ENCODE assay signal across 17 cellular contexts in genomic region chr3:111749171-111750170, GRCh38.
DNase-seq lines count a peak whose midpoint lies in the region; TF ChIP-seq lines count a peak whose summit lies in the region.
"Had no signal": no experiment of that assay in that cellular context is flagged by ENCODE, and none has a peak within 500 bp of the region (broad histone marks: within the 10 kb centered on the region; RNA-seq: fewer than 3 reads in every experiment).

No MANE protein-coding gene starts in this region.

- no peak for TF ChIP-seq POLR2A in esophagus muscularis mucosa (IDR thresholded peaks at IDR 0.05; ENCODE audit: low read depth)

- H3K9me3 ChIP-seq in esophagus muscularis mucosa = peaks cover 0 to 6% (median 0%) of the 10 kb centered on the region in 4 donors
- no peaks in the 10 kb centered on the region for H3K9me3 ChIP-seq in smooth muscle cell (replicated peaks; ENCODE audit: low read depth)
- H3K9me3 ChIP-seq in WERI-Rb-1 (ENCODE audit: severe bottlenecking) = peaks cover 5% of the 10 kb centered on the region
- H3K9me3 ChIP-seq: lower lobe of right lung, right lobe of liver had no signal

- H3K4me1 ChIP-seq in esophagus muscularis mucosa (peaks cover 0 to 26% (median 21%) of the 10 kb centered on the region in 4 donors), smooth muscle cell (ENCODE audit: low read depth) (peaks cover 20% of the 10 kb centered on the region)
- H3K4me1 ChIP-seq: lower lobe of right lung had no signal

- no peak for TF ChIP-seq EP300 in esophagus muscularis mucosa (IDR thresholded peaks at IDR 0.05)

- WGBS in esophagus muscularis mucosa = 28% methylated on average over 5 of the region's 5 CpGs
- 52% methylated on average over 5 of the region's 5 CpGs for WGBS in smooth muscle cell (ENCODE audit: low lambda C conversion rate)

- no peaks in the 10 kb centered on the region for H3F3A ChIP-seq in smooth muscle cell (ENCODE audit: low read depth)

- H3K4me3 ChIP-seq in esophagus muscularis mucosa (no peak overlapping the region), smooth muscle cell (no peak overlapping the region), WERI-Rb-1 (ENCODE audit: low read depth, low read length) (no peak overlapping the region)
- H3K4me3 ChIP-seq: lower lobe of right lung, neural progenitor cell, right lobe of liver, stomach had no signal

- no peaks in the 10 kb centered on the region for H3K27me3 ChIP-seq in esophagus muscularis mucosa
- no peaks in the 10 kb centered on the region for H3K27me3 ChIP-seq in smooth muscle cell (ENCODE audit: low read depth)
- H3K27me3 ChIP-seq in WERI-Rb-1 (ENCODE audit: insufficient read depth, low read depth, severe bottlenecking) = no peaks in the 10 kb centered on the region
- H3K27me3 ChIP-seq: neural progenitor cell, right lobe of liver, stomach had no signal

- no peak overlapping the region for H3K9ac ChIP-seq in smooth muscle cell (ENCODE audit: low read depth)
- H3K9ac ChIP-seq: KMS-11, neural progenitor cell had no signal

- H3K27ac ChIP-seq in esophagus muscularis mucosa (replicated peaks in 1 of 4) = peak overlapping the region in 3 of 4 donors; percentile 3 to 34 (median 5)
- peak overlapping the region; percentile 16 for H3K27ac ChIP-seq in smooth muscle cell (ENCODE audit: low read depth)
- no peak overlapping the region for H3K27ac ChIP-seq in WERI-Rb-1
- H3K27ac ChIP-seq: KMS-11, lower lobe of right lung, neural progenitor cell, right lobe of liver had no signal

- no peaks in the 10 kb centered on the region for H3K36me3 ChIP-seq in esophagus muscularis mucosa
- no peaks in the 10 kb centered on the region for H3K36me3 ChIP-seq in smooth muscle cell (ENCODE audit: low read depth)
- H3K36me3 ChIP-seq in WERI-Rb-1 = no peaks in the 10 kb centered on the region
- H3K36me3 ChIP-seq: lower lobe of right lung, neural progenitor cell, right lobe of liver, stomach had no signal

- TF ChIP-seq CTCF in esophagus muscularis mucosa (IDR thresholded peaks at IDR 0.05) (no peak), smooth muscle cell (IDR thresholded peaks at IDR 0.05; ENCODE audit: borderline replicate concordance, insufficient read depth, poor library complexity, severe bottlenecking) (no peak), WERI-Rb-1 (IDR thresholded peaks at IDR 0.05; ENCODE audit: low read depth, low read length) (no peak)

- intact Hi-C loops in esophagus muscularis mucosa (cut with DNase I) = no loop called here

- peak overlapping the region; percentile 67 for H2AFZ ChIP-seq in smooth muscle cell (ENCODE audit: low read depth)
- H2AFZ ChIP-seq: neural progenitor cell had no signal

- peak overlapping the region; percentile 46 for H3K4me2 ChIP-seq in smooth muscle cell
- H3K4me2 ChIP-seq: KMS-11, neural progenitor cell had no signal

- no peaks in the 10 kb centered on the region for H3K79me2 ChIP-seq in smooth muscle cell (ENCODE audit: low read depth)

- DNase-seq in NCI-H2107 treated with DMSO at 0.1 percent for 48 hours (lab: John Stamatoyannopoulos, UW; ENCODE audit: unreplicated experiment) = peak; percentile 76
- DNase-seq in NCI-H2107 (lab: John Stamatoyannopoulos, UW) = no peak
- peak; percentile 93 for DNase-seq in NCI-H524 treated with DMSO at 0.1 percent for 48 hours (lab: John Stamatoyannopoulos, UW)
- DNase-seq in esophagus muscularis mucosa (ENCODE audit: extremely low spot score) = no peak
- DNase-seq in smooth muscle cell (lab: John Stamatoyannopoulos, UW; ENCODE audit: unreplicated experiment) = no peak
- no peak for DNase-seq in dermis blood vessel endothelial cell
- DNase-seq in NCI-H1694 treated with DMSO at 0.1 percent for 48 hours (lab: John Stamatoyannopoulos, UW) = no peak
- DNase-seq in WERI-Rb-1 = no peak
- DNase-seq: 8988T; activated CD4-positive, alpha-beta T cell treated with anti-CD3 and anti-CD28 coated beads for 36 hours; CD8-positive, alpha-beta memory T cell; lower lobe of right lung; NCI-H446; right lobe of liver; stomach had no signal

- no peaks in the 10 kb centered on the region for H4K20me1 ChIP-seq in smooth muscle cell (ENCODE audit: low read depth)

Comparison
In these comparisons a context has a peak if more than half of its experiments do, and no peak if none do; other contexts are left out.
1. DNase-seq: peak in NCI-H2107 treated with DMSO at 0.1 percent for 48 hours (single experiment) and NCI-H524 treated with DMSO at 0.1 percent for 48 hours (single experiment); none in NCI-H2107 (single experiment), esophagus muscularis mucosa (single experiment), smooth muscle cell (single experiment), dermis blood vessel endothelial cell (single experiment), NCI-H1694 treated with DMSO at 0.1 percent for 48 hours (single experiment) and WERI-Rb-1 (single experiment).